ENCODE assay signal across 8 cellular contexts in genomic region chr22:19524170-19525115, GRCh38. TPM values are rescaled to one million over a fixed set of nuclear protein-coding genes. Genes with fewer than 3 reads are reported as not detected.
DNase-seq lines count a peak whose midpoint lies in the region; ATAC-seq and TF ChIP-seq lines count a peak whose summit lies in the region.

Gene CLDN5, minus strand, starts transcription at chr22:19524410. Its CDS starts 155 bp downstream, at chr22:19524255.

- H3K23ac ChIP-seq in mesenchymal stem cell (ENCODE audit: low read length in 2 of 2) = no peak within 1 kb of the TSS

- H3K27ac Mint-ChIP-seq in natural killer cell treated with Interleukin-12 subunit alpha and Interleukin-12 subunit beta and Interleukin-15 and Interleukin-18, amount 100 ng/mL, for 72 hours = no peak within 1 kb of the TSS
- H3K27ac Mint-ChIP-seq in immature natural killer cell = no peak within 1 kb of the TSS

- no peak within 1 kb of the TSS for H4K91ac ChIP-seq in mesenchymal stem cell (ENCODE audit: low read length)

- TF ChIP-seq CTCF in dorsolateral prefrontal cortex (IDR thresholded peaks at IDR 0.05 in 54 of 56, conservative IDR thresholded peaks at IDR 0.05 in 2 of 56; ENCODE audit: low read depth in 1 of 56, partially characterized antibody in 56 of 56) (no peak), upper lobe of right lung (IDR thresholded peaks at IDR 0.05) (no peak)

- no peak within 1 kb of the TSS for H2BK5ac ChIP-seq in mesenchymal stem cell (ENCODE audit: low read depth, low read length, poor library complexity, severe bottlenecking)

- H3K4me3 Mint-ChIP-seq in natural killer cell treated with Interleukin-12 subunit alpha and Interleukin-12 subunit beta and Interleukin-15 and Interleukin-18, amount 100 ng/mL, for 72 hours = no peak within 1 kb of the TSS
- H3K4me3 Mint-ChIP-seq in immature natural killer cell = no peak within 1 kb of the TSS

- H4K8ac ChIP-seq in mesenchymal stem cell (ENCODE audit: low read length) = no peak within 1 kb of the TSS

- H3K36me3 ChIP-seq in mesenchymal stem cell (ENCODE audit: control insufficient read depth in 1 of 2, insufficient read depth in 2 of 2, low read depth in 1 of 2, low read length in 2 of 2) (no peaks in the 10 kb centered on the region), upper lobe of right lung (peaks cover 4% of the 10 kb centered on the region)

- no peak within 1 kb of the TSS for H3K18ac ChIP-seq in mesenchymal stem cell (ENCODE audit: low read depth in 1 of 2, low read length in 2 of 2)

- H3K4ac ChIP-seq in mesenchymal stem cell (ENCODE audit: low read depth in 1 of 2, low read length in 2 of 2) = no peak within 1 kb of the TSS

- H3K4me3 ChIP-seq in dorsolateral prefrontal cortex = peak within 1 kb of the TSS in 58 of 59 donors; percentile 1 to 64 (median 42)
- H3K4me3 ChIP-seq in mesenchymal stem cell (ENCODE audit: insufficient read depth in 1 of 2, low read depth in 1 of 2, low read length in 2 of 2) = peak within 1 kb of the TSS; percentile 27 to 49
- H3K4me3 ChIP-seq in upper lobe of right lung = peak within 1 kb of the TSS; percentile 49

- H3K9me3 Mint-ChIP-seq in natural killer cell treated with Interleukin-12 subunit alpha and Interleukin-12 subunit beta and Interleukin-15 and Interleukin-18, amount 100 ng/mL, for 72 hours = no peaks in the 10 kb centered on the region
- H3K9me3 Mint-ChIP-seq in immature natural killer cell = no peaks in the 10 kb centered on the region

- no peak within 1 kb of the TSS for H2BK12ac ChIP-seq in mesenchymal stem cell (ENCODE audit: low read length in 2 of 2)

- H2BK15ac ChIP-seq in mesenchymal stem cell (ENCODE audit: low read depth, poor library complexity, severe bottlenecking) = no peak within 1 kb of the TSS

- ATAC-seq in upper lobe of right lung = peak; percentile 59
- no peak for ATAC-seq in natural killer cell treated with Interleukin-12 subunit alpha and Interleukin-12 subunit beta and Interleukin-15 and Interleukin-18, amount 100 ng/mL, for 72 hours

- H3K9me3 ChIP-seq in mesenchymal stem cell (ENCODE audit: control insufficient read depth, low read length) (no peaks in the 10 kb centered on the region), upper lobe of right lung (no peaks in the 10 kb centered on the region)

- H3K27me3 ChIP-seq in dorsolateral prefrontal cortex (peaks cover 0 to 53% (median 33%) of the 10 kb centered on the region in 45 donors), mesenchymal stem cell (ENCODE audit: control insufficient read depth in 1 of 2, insufficient read depth in 1 of 2, low read length in 2 of 2) (peaks cover 45 to 49% of the 10 kb centered on the region in 2 experiments), upper lobe of right lung (peaks cover 46% of the 10 kb centered on the region)

- peaks cover 11 to 16% of the 10 kb centered on the region in 2 donors for H3K27me3 Mint-ChIP-seq in natural killer cell treated with Interleukin-12 subunit alpha and Interleukin-12 subunit beta and Interleukin-15 and Interleukin-18, amount 100 ng/mL, for 72 hours
- H3K27me3 Mint-ChIP-seq in immature natural killer cell (ENCODE audit: low read depth in 3 of 3) = peaks cover 1 to 4% (median 3%) of the 10 kb centered on the region in 3 donors

- H3K14ac ChIP-seq in mesenchymal stem cell (ENCODE audit: low read length in 2 of 2) = no peak within 1 kb of the TSS

- H3K4me1 ChIP-seq in mesenchymal stem cell (ENCODE audit: control insufficient read depth, insufficient read depth, low read depth, low read length) (peaks cover 19% of the 10 kb centered on the region), upper lobe of right lung (peaks cover 5% of the 10 kb centered on the region)

- peaks cover 0 to 3% of the 10 kb centered on the region in 2 donors for H3K4me1 Mint-ChIP-seq in natural killer cell treated with Interleukin-12 subunit alpha and Interleukin-12 subunit beta and Interleukin-15 and Interleukin-18, amount 100 ng/mL, for 72 hours (ENCODE audit: low read depth in 2 of 2)
- H3K4me1 Mint-ChIP-seq in immature natural killer cell = no peaks in the 10 kb centered on the region

- H2AK5ac ChIP-seq in mesenchymal stem cell (ENCODE audit: low read length, severe bottlenecking) = no peak within 1 kb of the TSS

- DNase-seq in DMS79 (lab: John Stamatoyannopoulos, UW) (peak; percentile 28), NCI-H2227 (lab: John Stamatoyannopoulos, UW; ENCODE audit: unreplicated experiment) (peak; percentile 79), dorsolateral prefrontal cortex (peak in 1 of 10 donors; percentile 44), mesenchymal stem cell (peak; percentile 28), upper lobe of right lung (no peak), amniotic stem cell (lab: John Stamatoyannopoulos, UW) (no peak), immature natural killer cell (no peak)
- DNase-seq in natural killer cell treated with Interleukin-12 subunit alpha and Interleukin-12 subunit beta and Interleukin-15 and Interleukin-18, amount 100 ng/mL, for 72 hours (ENCODE audit: low spot score) = no peak

- H3K79me1 ChIP-seq in mesenchymal stem cell (replicated peaks; ENCODE audit: low read length, poor library complexity, severe bottlenecking) = no peaks in the 10 kb centered on the region

- peak within 1 kb of the TSS in 49 of 59 donors; percentile 7 to 86 (median 69) for H3K27ac ChIP-seq in dorsolateral prefrontal cortex
- no peak within 1 kb of the TSS for H3K27ac ChIP-seq in mesenchymal stem cell (ENCODE audit: low read length, poor library complexity, severe bottlenecking)
- H3K27ac ChIP-seq in upper lobe of right lung = peak within 1 kb of the TSS; percentile 78

- 4% methylated on average over 69 of the region's 69 CpGs for WGBS in mesenchymal stem cell

- H3K9ac ChIP-seq in mesenchymal stem cell (ENCODE audit: low read length) = no peak within 1 kb of the TSS

- H2AFZ ChIP-seq in mesenchymal stem cell (ENCODE audit: low read depth, low read length) = no peak within 1 kb of the TSS

- H2BK120ac ChIP-seq in mesenchymal stem cell (ENCODE audit: low read depth, low read length) = no peak within 1 kb of the TSS

- intact Hi-C loops in dorsolateral prefrontal cortex (cut with DNase I) (no loop called here), upper lobe of right lung (cut with DNase I) (loop anchor here (10.0 kb wide), 1 partner anchor 90 kb away; no protein-coding TSS in a partner anchor)

- peak within 1 kb of the TSS; percentile 65 for H3K4me2 ChIP-seq in mesenchymal stem cell (ENCODE audit: low read length, poor library complexity, severe bottlenecking)

- no peaks in the 10 kb centered on the region for H3K36me3 Mint-ChIP-seq in natural killer cell treated with Interleukin-12 subunit alpha and Interleukin-12 subunit beta and Interleukin-15 and Interleukin-18, amount 100 ng/mL, for 72 hours
- H3K36me3 Mint-ChIP-seq in immature natural killer cell = no peaks in the 10 kb centered on the region

RNA-seq across cellular contexts. Expression of gene CLDN5, which starts in this region (rescaled TPM):
- total RNA-seq in dorsolateral prefrontal cortex (100 to 1,000 TPM in 26 of 120 experiments, 10 to 100 TPM in 94; 31.2 to 203 (median 75.1) TPM), upper lobe of right lung (274 TPM)
- 0.06 TPM for polyA plus RNA-seq in mesenchymal stem cell (2013, experiment 1 of 2)
- 0.10 TPM for polyA plus RNA-seq in mesenchymal stem cell (2013, experiment 2 of 2)
- total RNA-seq in natural killer cell treated with Interleukin-12 subunit alpha and Interleukin-12 subunit beta and Interleukin-15 and Interleukin-18, amount 100 ng/mL, for 72 hours = not detected
- 1 to 10 TPM in 1 of 3 donors, under 1 TPM in 1, not detected in 1; 0.46 to 3.6 TPM for polyA plus RNA-seq in immature natural killer cell

Comparison
In these comparisons a context has a peak if more than half of its experiments do, and no peak if none do; other contexts are left out.
1. RNA of gene CLDN5 (total RNA-seq): 274 TPM in upper lobe of right lung (single experiment) and 31.2 to 203 TPM in dorsolateral prefrontal cortex; not detected in natural killer cell treated with Interleukin-12 subunit alpha and Interleukin-12 subunit beta and Interleukin-15 and Interleukin-18, amount 100 ng/mL, for 72 hours; every median in the first group is over 10 times any median in the second.
2. DNase-seq: peak in DMS79 (single experiment), NCI-H2227 (single experiment) and mesenchymal stem cell (single experiment); none in upper lobe of right lung (single experiment), amniotic stem cell (single experiment), natural killer cell treated with Interleukin-12 subunit alpha and Interleukin-12 subunit beta and Interleukin-15 and Interleukin-18, amount 100 ng/mL, for 72 hours (single experiment) and immature natural killer cell (0 of 3).
3. Peak in every context shown above with its lines, with median percentiles within 50 percentile points of each other: H3K4me3 ChIP-seq.